Comparison of ENCODE assay signal across 8 cellular contexts in the genomic region with DNA sequence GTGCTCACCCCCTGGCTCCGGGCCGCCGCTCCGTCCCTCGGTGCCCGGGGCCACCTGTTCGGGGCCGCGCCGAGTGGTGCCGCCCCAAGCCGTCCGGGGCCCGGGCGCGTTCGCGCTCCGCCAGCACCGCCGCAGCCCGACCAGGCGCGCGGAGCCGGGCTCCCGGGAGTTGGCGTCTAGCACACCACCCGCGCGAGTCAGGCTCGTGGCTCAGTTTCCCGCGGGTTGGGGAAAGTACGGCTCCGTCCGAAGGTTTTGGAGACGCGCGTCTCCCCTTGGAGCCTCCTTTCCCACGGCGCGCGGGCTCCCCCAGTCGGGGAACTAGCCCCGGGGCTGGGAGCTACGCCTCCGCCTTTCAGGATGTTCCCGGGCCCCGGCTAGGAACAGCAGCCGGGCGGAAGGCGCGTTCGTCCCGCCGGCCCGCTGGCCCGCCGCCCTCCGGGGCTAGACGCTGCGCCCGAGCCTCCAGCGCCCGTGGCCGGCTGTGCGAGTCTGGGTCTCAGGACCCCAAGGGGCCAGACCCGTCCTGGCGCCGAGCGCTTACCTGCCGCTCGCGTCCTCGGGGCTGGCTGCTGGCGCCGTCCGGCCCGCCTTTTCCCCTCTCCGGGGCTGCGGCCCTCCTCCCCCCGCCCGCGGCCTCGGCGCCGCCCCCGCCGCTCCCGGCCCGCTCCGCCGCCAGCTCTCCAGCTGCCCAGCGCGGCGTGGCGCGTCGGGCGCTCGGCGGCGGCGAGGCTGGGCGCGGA. TPM values are rescaled to one million over a fixed set of nuclear protein-coding genes. Genes with fewer than 3 reads are reported as not detected.
A peak's percentile ranks its signal among the peaks of the same experiment; 100 is the strongest.
DNase-seq lines count a peak whose midpoint lies in the region; ATAC-seq and TF ChIP-seq lines count a peak whose summit lies in the region.

A gene with protein sequence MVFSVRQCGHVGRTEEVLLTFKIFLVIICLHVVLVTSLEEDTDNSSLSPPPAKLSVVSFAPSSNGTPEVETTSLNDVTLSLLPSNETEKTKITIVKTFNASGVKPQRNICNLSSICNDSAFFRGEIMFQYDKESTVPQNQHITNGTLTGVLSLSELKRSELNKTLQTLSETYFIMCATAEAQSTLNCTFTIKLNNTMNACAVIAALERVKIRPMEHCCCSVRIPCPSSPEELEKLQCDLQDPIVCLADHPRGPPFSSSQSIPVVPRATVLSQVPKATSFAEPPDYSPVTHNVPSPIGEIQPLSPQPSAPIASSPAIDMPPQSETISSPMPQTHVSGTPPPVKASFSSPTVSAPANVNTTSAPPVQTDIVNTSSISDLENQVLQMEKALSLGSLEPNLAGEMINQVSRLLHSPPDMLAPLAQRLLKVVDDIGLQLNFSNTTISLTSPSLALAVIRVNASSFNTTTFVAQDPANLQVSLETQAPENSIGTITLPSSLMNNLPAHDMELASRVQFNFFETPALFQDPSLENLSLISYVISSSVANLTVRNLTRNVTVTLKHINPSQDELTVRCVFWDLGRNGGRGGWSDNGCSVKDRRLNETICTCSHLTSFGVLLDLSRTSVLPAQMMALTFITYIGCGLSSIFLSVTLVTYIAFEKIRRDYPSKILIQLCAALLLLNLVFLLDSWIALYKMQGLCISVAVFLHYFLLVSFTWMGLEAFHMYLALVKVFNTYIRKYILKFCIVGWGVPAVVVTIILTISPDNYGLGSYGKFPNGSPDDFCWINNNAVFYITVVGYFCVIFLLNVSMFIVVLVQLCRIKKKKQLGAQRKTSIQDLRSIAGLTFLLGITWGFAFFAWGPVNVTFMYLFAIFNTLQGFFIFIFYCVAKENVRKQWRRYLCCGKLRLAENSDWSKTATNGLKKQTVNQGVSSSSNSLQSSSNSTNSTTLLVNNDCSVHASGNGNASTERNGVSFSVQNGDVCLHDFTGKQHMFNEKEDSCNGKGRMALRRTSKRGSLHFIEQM (minus strand): TSS at position 571 of the 743 bp plus-strand sequence. CDS start 53,634 bp downstream, outside the sequence.

- H3K27ac ChIP-seq in thymus (ENCODE audit: low read depth): no peak within 1 kb of the TSS

- no peak for TF ChIP-seq POLR2A in GM18505 (IDR thresholded peaks at IDR 0.05; ENCODE audit: borderline replicate concordance, extremely low read depth, insufficient read depth, insufficient read length)

- in situ Hi-C loops in astrocyte of the spinal cord (cut with HindIII; ENCODE audit: low sequenced_read_pairs): no loop called here

- 3% methylated on average over 98 of the region's 107 CpGs for WGBS in thymus

- peak within 1 kb of the TSS; percentile 12 for H3K4me3 ChIP-seq in astrocyte of the spinal cord (ENCODE audit: low read depth, low read length)
- peak within 1 kb of the TSS; percentile 40 for H3K4me3 ChIP-seq in kidney epithelial cell (ENCODE audit: low read depth, low read length)
- H3K4me3 ChIP-seq in thymus (ENCODE audit: low read length): peak within 1 kb of the TSS; percentile 15

- H3K27me3 ChIP-seq in kidney epithelial cell (ENCODE audit: control insufficient read depth, insufficient read depth, low read length): peaks cover 29% of the 10 kb centered on the region
- peaks cover 17% of the 10 kb centered on the region for H3K27me3 ChIP-seq in thymus (ENCODE audit: control insufficient read depth, insufficient read depth)

- H3K36me3 ChIP-seq in kidney epithelial cell (ENCODE audit: control insufficient read depth, insufficient read depth, low read length): no peaks in the 10 kb centered on the region
- no peaks in the 10 kb centered on the region for H3K36me3 ChIP-seq in thymus (ENCODE audit: control insufficient read depth, insufficient read depth)

- no peaks in the 10 kb centered on the region for H3K4me1 ChIP-seq in thymus (ENCODE audit: control insufficient read depth, insufficient read depth, low read length)

- ATAC-seq in GM21515 (IDR thresholded peaks at IDR 0.05; ENCODE audit: unreplicated experiment) (no peak), HG02642 (IDR thresholded peaks at IDR 0.05; ENCODE audit: poor library complexity, unreplicated experiment) (no peak), GM18505 (IDR thresholded peaks at IDR 0.05; ENCODE audit: unreplicated experiment) (no peak)

- H3K9me3 ChIP-seq in thymus (ENCODE audit: control insufficient read depth): no peaks in the 10 kb centered on the region

- DNase-seq in NCI-H2227 (lab: John Stamatoyannopoulos, UW; ENCODE audit: unreplicated experiment) (peak; percentile 30), NCI-H2227 treated with DMSO at 0.1 percent for 48 hours (lab: John Stamatoyannopoulos, UW) (no peak), astrocyte of the spinal cord (ENCODE audit: low read depth, low spot score) (peak; percentile 6), kidney epithelial cell (ENCODE audit: low read depth) (no peak)

- TF ChIP-seq CTCF in astrocyte of the spinal cord (IDR thresholded peaks at IDR 0.05; ENCODE audit: low read depth, low read length) (peak; percentile 13), kidney epithelial cell (IDR thresholded peaks at IDR 0.05; ENCODE audit: insufficient read depth, low read length, poor library complexity, severe bottlenecking) (no peak)

RNA-seq across cellular contexts. Expression of the gene that starts here (rescaled TPM):
- total RNA-seq in kidney epithelial cell: 0.88 and 1.5 TPM in 2 replicates
- 10.4 TPM for polyA plus RNA-seq in thymus

Comparison
In these comparisons a context has a peak if more than half of its experiments do, and no peak if none do; other contexts are left out.
1. DNase-seq: peak in NCI-H2227 (single experiment) and astrocyte of the spinal cord (single experiment); none in NCI-H2227 treated with DMSO at 0.1 percent for 48 hours (single experiment) and kidney epithelial cell (single experiment).
2. Peak in every context shown above with its lines, with median percentiles within 50 percentile points of each other: H3K4me3 ChIP-seq.